ENCODE assay signal across 13 cellular contexts in the genomic region with DNA sequence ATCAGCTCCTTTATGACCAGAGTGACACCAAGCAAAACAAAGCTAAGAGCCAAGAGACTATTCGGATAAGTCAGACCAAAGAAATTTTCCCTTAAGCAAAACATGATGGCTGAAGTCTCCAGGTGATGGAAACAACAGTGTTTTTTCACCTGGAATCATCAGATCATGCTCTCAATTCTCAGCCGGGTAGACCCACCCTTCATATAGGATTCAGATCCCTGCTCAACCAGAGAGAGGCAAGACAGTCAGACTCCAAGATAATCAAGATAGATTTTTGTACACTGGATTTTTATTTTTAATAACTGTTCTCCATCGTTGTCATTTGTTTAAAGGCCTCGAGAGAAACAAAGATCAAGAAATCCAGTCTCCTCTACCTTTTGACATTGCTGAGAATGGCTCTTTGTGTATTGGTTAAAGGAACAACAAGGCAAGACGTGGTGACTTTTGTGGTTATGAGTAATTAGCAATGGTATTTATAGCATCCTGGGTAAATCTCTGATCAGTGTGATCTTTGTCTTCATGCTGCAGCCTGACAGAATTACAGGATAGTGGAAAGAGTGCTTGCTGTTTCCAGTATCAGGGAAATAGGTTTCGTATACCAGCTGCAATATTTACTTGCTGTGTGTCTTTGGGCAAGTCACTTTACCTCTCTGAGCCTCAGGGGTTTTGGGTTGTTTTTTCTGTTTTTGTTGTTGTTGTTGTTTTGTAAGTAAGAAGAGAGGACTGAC. TPM values are rescaled to one million over a fixed set of nuclear protein-coding genes. Genes with fewer than 3 reads are reported as not detected.
DNase-seq lines count a peak whose midpoint lies in the region; ATAC-seq and TF ChIP-seq lines count a peak whose summit lies in the region.
"Had no signal": no experiment of that assay in that cellular context is flagged by ENCODE, and none has a peak within 500 bp of the region (broad histone marks: within the 10 kb centered on the region; RNA-seq: fewer than 3 reads in every experiment).

No MANE protein-coding gene starts in this region.

- peaks cover 19% of the 10 kb centered on the region; the same call in 1 of the 2 replicates for H3K27me3 ChIP-seq in PC-3 (ENCODE audit: low read length)

- peaks cover 4% of the 10 kb centered on the region for H3K27me3 Mint-ChIP-seq in activated naive CD4-positive, alpha-beta T cell treated with anti-CD3 and anti-CD28 coated beads for 36 hours (ENCODE audit: low read depth)
- H3K27me3 Mint-ChIP-seq: activated CD4-positive, alpha-beta memory T cell treated with anti-CD3 and anti-CD28 coated beads for 36 hours; activated naive CD4-positive, alpha-beta T cell treated with anti-CD3 and anti-CD28 coated beads, Interleukin-2, amount 10 ng/mL, durations not matched to agents 7 days and 5 days had no signal

- no peaks in the 10 kb centered on the region for H3F3A ChIP-seq in PC-3 (ENCODE audit: low read length, unreplicated experiment)

- no peaks in the 10 kb centered on the region for H3K9me2 ChIP-seq in PC-3 (replicated peaks; ENCODE audit: low read length)

- H3K4me3 ChIP-seq in PC-3 (ENCODE audit: low read length) = no peak overlapping the region
- H3K4me3 ChIP-seq in epithelial cell of esophagus (ENCODE audit: low read length) = no peak overlapping the region
- no peak overlapping the region for H3K4me3 ChIP-seq in retinal pigment epithelial cell (ENCODE audit: low read length)
- H3K4me3 ChIP-seq: stomach had no signal

- H3K4me3 Mint-ChIP-seq in activated naive CD4-positive, alpha-beta T cell treated with anti-CD3 and anti-CD28 coated beads for 36 hours = no peak overlapping the region
- H3K4me3 Mint-ChIP-seq: activated CD4-positive, alpha-beta memory T cell treated with anti-CD3 and anti-CD28 coated beads for 36 hours; activated naive CD4-positive, alpha-beta T cell treated with anti-CD3 and anti-CD28 coated beads, Interleukin-2, amount 10 ng/mL, durations not matched to agents 7 days and 5 days; T-cell had no signal

- no peaks in the 10 kb centered on the region for H3K79me2 ChIP-seq in PC-3 (ENCODE audit: low read length)

- DNase-seq in GM04503 (ENCODE audit: low read depth) (peak; percentile 20), PC-3 (peak; percentile 92), epithelial cell of esophagus (ENCODE audit: low read depth) (peak; percentile 60), retinal pigment epithelial cell (ENCODE audit: low read depth) (peak; percentile 44), NCI-H1930 (lab: John Stamatoyannopoulos, UW) (no peak)
- DNase-seq in activated naive CD4-positive, alpha-beta T cell treated with anti-CD3 and anti-CD28 coated beads for 36 hours = no peak
- DNase-seq: activated CD4-positive, alpha-beta memory T cell treated with anti-CD3 and anti-CD28 coated beads for 36 hours; activated naive CD4-positive, alpha-beta T cell treated with anti-CD3 and anti-CD28 coated beads, Interleukin-2, amount 10 ng/mL, durations not matched to agents 7 days and 5 days; stimulated activated CD4-positive, alpha-beta T cell treated with anti-CD3 and anti-CD28 coated beads, Interleukin-4, amount 100 ng/mL, for 1 hour; stomach; T-cell had no signal

- H3K4me1 ChIP-seq in PC-3 (ENCODE audit: insufficient read depth, low read length) = peaks cover 21% of the 10 kb centered on the region

- CTCF ChIA-PET in PC-3 (lab: Charles Lee) = no interaction called here
- CTCF ChIA-PET in activated naive CD4-positive, alpha-beta T cell treated with anti-CD3 and anti-CD28 coated beads for 36 hours (lab: Charles Lee) = no interaction called here

- no peak overlapping the region for H3K27ac Mint-ChIP-seq in activated naive CD4-positive, alpha-beta T cell treated with anti-CD3 and anti-CD28 coated beads for 36 hours
- H3K27ac Mint-ChIP-seq: activated CD4-positive, alpha-beta memory T cell treated with anti-CD3 and anti-CD28 coated beads for 36 hours; activated naive CD4-positive, alpha-beta T cell treated with anti-CD3 and anti-CD28 coated beads, Interleukin-2, amount 10 ng/mL, durations not matched to agents 7 days and 5 days; T-cell had no signal

- no peaks in the 10 kb centered on the region for H3K36me3 Mint-ChIP-seq in activated naive CD4-positive, alpha-beta T cell treated with anti-CD3 and anti-CD28 coated beads for 36 hours (ENCODE audit: low read depth)
- H3K36me3 Mint-ChIP-seq: activated CD4-positive, alpha-beta memory T cell treated with anti-CD3 and anti-CD28 coated beads for 36 hours; activated naive CD4-positive, alpha-beta T cell treated with anti-CD3 and anti-CD28 coated beads, Interleukin-2, amount 10 ng/mL, durations not matched to agents 7 days and 5 days; mesothelial cell of epicardium; T-cell had no signal

- intact Hi-C loops in PC-3 (cut with micrococcal nuclease) = no loop called here
- intact Hi-C loops in activated naive CD4-positive, alpha-beta T cell treated with anti-CD3 and anti-CD28 coated beads for 36 hours (cut with micrococcal nuclease) = no loop called here

- H3K9me3 ChIP-seq in PC-3 (ENCODE audit: low read length) = no peaks in the 10 kb centered on the region
- H3K9me3 ChIP-seq: stomach had no signal

- POLR2A ChIA-PET in PC-3 (lab: Charles Lee; ENCODE audit: unreplicated experiment) = no interaction called here

- no peak overlapping the region for H2AFZ ChIP-seq in PC-3 (ENCODE audit: low read length)

- no peaks in the 10 kb centered on the region for H3K4me1 Mint-ChIP-seq in activated naive CD4-positive, alpha-beta T cell treated with anti-CD3 and anti-CD28 coated beads for 36 hours (ENCODE audit: low read depth)
- H3K4me1 Mint-ChIP-seq: activated naive CD4-positive, alpha-beta T cell treated with anti-CD3 and anti-CD28 coated beads, Interleukin-2, amount 10 ng/mL, durations not matched to agents 7 days and 5 days; T-cell had no signal

- no peak overlapping the region for H3K27ac ChIP-seq in PC-3 (ENCODE audit: low read length)
- H3K27ac ChIP-seq: stomach had no signal

- no TSS peak for BruUV-seq in PC-3 (replicated peaks; lab: Mats Ljungman, UMichigan)

- H3K9ac ChIP-seq in PC-3 (ENCODE audit: low read length) = no peak overlapping the region

- no peaks in the 10 kb centered on the region for H3K36me3 ChIP-seq in PC-3 (ENCODE audit: low read depth, low read length)
- H3K36me3 ChIP-seq: stomach had no signal

- peak; percentile 97 for ATAC-seq in PC-3
- ATAC-seq in GM18873 (IDR thresholded peaks at IDR 0.05; ENCODE audit: low FRiP score, unreplicated experiment) = no peak
- ATAC-seq: T-cell had no signal

- no peak for TF ChIP-seq CTCF in PC-3 (conservative IDR thresholded peaks at IDR 0.05; ENCODE audit: low read depth, low read length)
- TF ChIP-seq CTCF in epithelial cell of esophagus (IDR thresholded peaks at IDR 0.05; ENCODE audit: insufficient read depth, low read depth, low read length, missing control alignments) = no peak
- no peak for TF ChIP-seq CTCF in retinal pigment epithelial cell (conservative IDR thresholded peaks at IDR 0.05; ENCODE audit: low read depth, low read length)

- peak overlapping the region; percentile 36; the same call in 1 of the 2 replicates for H3K4me2 ChIP-seq in PC-3 (ENCODE audit: low read length)

- no peaks in the 10 kb centered on the region for H4K20me1 ChIP-seq in PC-3 (ENCODE audit: low read length)

- no peaks in the 10 kb centered on the region for H3K9me3 Mint-ChIP-seq in activated naive CD4-positive, alpha-beta T cell treated with anti-CD3 and anti-CD28 coated beads for 36 hours
- H3K9me3 Mint-ChIP-seq: activated CD4-positive, alpha-beta memory T cell treated with anti-CD3 and anti-CD28 coated beads for 36 hours; activated naive CD4-positive, alpha-beta T cell treated with anti-CD3 and anti-CD28 coated beads, Interleukin-2, amount 10 ng/mL, durations not matched to agents 7 days and 5 days; mesothelial cell of epicardium; T-cell had no signal

RNA-seq across cellular contexts. Expression of a gene that starts 29.9 kb away (rescaled TPM):
- total RNA-seq in PC-3 (2014; rRNA removed) = 1.2 and 1.4 TPM in 2 replicates
- not detected for total RNA-seq in activated naive CD4-positive, alpha-beta T cell treated with anti-CD3 and anti-CD28 coated beads for 36 hours
- total RNA-seq: activated CD4-positive, alpha-beta memory T cell treated with anti-CD3 and anti-CD28 coated beads for 36 hours; T-cell had no signal

Comparison
In these comparisons a context has a peak if more than half of its experiments do, and no peak if none do; other contexts are left out.
1. DNase-seq: peak in GM04503 (single experiment), PC-3 (single experiment), epithelial cell of esophagus (single experiment) and retinal pigment epithelial cell (single experiment); none in NCI-H1930 (0 of 2) and activated naive CD4-positive, alpha-beta T cell treated with anti-CD3 and anti-CD28 coated beads for 36 hours (single experiment).